1 cellular context compared by ENCODE assay signal in the genomic region with DNA sequence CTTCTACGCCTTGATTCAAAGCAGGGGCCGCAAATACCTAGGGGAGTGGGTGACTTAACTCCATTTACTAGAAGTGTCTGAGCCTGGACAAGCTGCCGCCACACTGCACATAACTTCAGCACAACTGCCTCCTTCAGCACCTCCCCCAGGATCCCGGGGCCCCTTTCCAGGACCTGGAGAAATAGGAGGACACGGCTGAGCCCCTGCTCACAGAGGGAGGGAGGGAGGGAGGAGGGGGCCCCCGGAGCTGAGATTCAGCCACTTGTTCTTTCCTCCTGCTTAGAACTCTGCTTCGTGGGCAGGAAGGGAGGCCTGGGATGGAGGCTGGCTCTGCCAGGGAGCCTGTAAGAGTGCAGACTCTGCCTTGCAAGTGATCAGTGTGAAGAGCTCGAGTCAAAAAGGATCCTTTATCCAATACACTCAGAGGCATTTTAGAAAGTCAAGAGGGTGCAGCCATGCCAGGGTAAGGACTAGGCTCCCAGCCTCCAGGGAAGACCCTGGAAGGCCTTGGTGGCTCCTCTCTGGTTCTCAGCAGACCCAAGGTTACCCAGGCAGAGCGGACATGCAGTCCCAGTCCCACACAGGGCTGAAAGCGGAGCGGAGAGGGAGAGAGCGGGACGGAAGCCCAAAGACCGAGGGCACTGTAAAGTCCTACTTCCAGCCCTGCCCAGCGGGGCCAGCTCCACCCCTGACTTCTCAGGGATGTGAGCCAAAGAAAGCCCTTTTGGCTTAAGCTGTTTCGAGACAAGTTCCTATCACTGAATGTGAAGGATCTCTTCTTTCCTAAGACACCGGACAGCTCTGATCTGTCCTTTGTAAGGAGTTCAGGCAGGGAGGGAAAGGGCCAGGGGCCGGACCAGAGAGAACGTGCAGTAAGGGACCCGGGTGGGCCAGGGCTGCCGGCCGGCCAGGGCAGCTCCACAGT.
TF ChIP-seq lines count a peak whose summit lies in the region.

No MANE protein-coding gene starts in this region.

TF ChIP-seq in HepG2, 621 proteins besides CTCF, POLR2A, EP300 and RAD21 (continued from another document):
- TF ChIP-seq, protein P1, sequence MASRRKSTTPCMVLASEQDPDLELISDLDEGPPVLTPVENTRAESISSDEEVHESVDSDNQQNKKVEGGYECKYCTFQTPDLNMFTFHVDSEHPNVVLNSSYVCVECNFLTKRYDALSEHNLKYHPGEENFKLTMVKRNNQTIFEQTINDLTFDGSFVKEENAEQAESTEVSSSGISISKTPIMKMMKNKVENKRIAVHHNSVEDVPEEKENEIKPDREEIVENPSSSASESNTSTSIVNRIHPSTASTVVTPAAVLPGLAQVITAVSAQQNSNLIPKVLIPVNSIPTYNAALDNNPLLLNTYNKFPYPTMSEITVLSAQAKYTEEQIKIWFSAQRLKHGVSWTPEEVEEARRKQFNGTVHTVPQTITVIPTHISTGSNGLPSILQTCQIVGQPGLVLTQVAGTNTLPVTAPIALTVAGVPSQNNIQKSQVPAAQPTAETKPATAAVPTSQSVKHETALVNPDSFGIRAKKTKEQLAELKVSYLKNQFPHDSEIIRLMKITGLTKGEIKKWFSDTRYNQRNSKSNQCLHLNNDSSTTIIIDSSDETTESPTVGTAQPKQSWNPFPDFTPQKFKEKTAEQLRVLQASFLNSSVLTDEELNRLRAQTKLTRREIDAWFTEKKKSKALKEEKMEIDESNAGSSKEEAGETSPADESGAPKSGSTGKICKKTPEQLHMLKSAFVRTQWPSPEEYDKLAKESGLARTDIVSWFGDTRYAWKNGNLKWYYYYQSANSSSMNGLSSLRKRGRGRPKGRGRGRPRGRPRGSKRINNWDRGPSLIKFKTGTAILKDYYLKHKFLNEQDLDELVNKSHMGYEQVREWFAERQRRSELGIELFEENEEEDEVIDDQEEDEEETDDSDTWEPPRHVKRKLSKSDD (CRISPR knock-in tag; IDR thresholded peaks at IDR 0.05; ENCODE audit: low read depth), result no peak
- TF ChIP-seq ZC3H4 (CRISPR knock-in tag; IDR thresholded peaks at IDR 0.05; ENCODE audit: borderline replicate concordance) (0 out of 2 replicates have a peak, but pooled peaks have one; percentile 18), ZNF121 (CRISPR knock-in tag; IDR thresholded peaks at IDR 0.05) (peak; percentile 19; the same call in 1 of the 2 replicates), TAF15 (IDR thresholded peaks at IDR 0.05; ENCODE audit: low read depth, low read length, poor library complexity, severe bottlenecking) (peak; percentile 9), HOXA7 (CRISPR knock-in tag; IDR thresholded peaks at IDR 0.05) (no peak), ZKSCAN8 (CRISPR knock-in tag; IDR thresholded peaks at IDR 0.05; ENCODE audit: borderline replicate concordance) (no peak), SMAD9 (CRISPR knock-in tag; IDR thresholded peaks at IDR 0.05) (0 out of 2 replicates have a peak, but pooled peaks have one; percentile 36), DPF2 (CRISPR knock-in tag; IDR thresholded peaks at IDR 0.05; ENCODE audit: borderline replicate concordance, low read depth) (no peak), ZNF317 (CRISPR knock-in tag; IDR thresholded peaks at IDR 0.05) (no peak), RXRB (CRISPR knock-in tag; IDR thresholded peaks at IDR 0.05; ENCODE audit: borderline replicate concordance) (no peak), NBN (conservative IDR thresholded peaks at IDR 0.05) (no peak), WIZ (CRISPR knock-in tag; IDR thresholded peaks at IDR 0.05) (no peak), ZNF598 (CRISPR knock-in tag; IDR thresholded peaks at IDR 0.05; ENCODE audit: borderline replicate concordance) (0 out of 2 replicates have a peak, but pooled peaks have one; percentile 79)
- TF ChIP-seq, protein P2, sequence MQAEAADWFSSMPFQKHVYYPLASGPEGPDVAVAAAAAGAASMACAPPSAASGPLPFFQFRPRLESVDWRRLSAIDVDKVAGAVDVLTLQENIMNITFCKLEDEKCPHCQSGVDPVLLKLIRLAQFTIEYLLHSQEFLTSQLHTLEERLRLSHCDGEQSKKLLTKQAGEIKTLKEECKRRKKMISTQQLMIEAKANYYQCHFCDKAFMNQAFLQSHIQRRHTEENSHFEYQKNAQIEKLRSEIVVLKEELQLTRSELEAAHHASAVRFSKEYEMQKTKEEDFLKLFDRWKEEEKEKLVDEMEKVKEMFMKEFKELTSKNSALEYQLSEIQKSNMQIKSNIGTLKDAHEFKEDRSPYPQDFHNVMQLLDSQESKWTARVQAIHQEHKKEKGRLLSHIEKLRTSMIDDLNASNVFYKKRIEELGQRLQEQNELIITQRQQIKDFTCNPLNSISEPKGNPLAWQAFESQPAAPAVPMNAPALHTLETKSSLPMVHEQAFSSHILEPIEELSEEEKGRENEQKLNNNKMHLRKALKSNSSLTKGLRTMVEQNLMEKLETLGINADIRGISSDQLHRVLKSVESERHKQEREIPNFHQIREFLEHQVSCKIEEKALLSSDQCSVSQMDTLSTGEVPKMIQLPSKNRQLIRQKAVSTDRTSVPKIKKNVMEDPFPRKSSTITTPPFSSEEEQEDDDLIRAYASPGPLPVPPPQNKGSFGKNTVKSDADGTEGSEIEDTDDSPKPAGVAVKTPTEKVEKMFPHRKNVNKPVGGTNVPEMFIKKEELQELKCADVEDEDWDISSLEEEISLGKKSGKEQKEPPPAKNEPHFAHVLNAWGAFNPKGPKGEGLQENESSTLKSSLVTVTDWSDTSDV (CRISPR knock-in tag; IDR thresholded peaks at IDR 0.05), result no peak
- TF ChIP-seq, protein P3, sequence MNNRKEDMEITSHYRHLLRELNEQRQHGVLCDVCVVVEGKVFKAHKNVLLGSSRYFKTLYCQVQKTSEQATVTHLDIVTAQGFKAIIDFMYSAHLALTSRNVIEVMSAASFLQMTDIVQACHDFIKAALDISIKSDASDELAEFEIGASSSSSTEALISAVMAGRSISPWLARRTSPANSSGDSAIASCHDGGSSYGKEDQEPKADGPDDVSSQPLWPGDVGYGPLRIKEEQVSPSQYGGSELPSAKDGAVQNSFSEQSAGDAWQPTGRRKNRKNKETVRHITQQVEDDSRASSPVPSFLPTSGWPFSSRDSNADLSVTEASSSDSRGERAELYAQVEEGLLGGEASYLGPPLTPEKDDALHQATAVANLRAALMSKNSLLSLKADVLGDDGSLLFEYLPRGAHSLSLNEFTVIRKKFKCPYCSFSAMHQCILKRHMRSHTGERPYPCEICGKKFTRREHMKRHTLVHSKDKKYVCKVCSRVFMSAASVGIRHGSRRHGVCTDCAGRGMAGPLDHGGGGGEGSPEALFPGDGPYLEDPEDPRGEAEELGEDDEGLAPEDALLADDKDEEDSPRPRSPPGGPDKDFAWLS (CRISPR knock-in tag; IDR thresholded peaks at IDR 0.05; ENCODE audit: borderline replicate concordance), result no peak
- TF ChIP-seq, protein P4, sequence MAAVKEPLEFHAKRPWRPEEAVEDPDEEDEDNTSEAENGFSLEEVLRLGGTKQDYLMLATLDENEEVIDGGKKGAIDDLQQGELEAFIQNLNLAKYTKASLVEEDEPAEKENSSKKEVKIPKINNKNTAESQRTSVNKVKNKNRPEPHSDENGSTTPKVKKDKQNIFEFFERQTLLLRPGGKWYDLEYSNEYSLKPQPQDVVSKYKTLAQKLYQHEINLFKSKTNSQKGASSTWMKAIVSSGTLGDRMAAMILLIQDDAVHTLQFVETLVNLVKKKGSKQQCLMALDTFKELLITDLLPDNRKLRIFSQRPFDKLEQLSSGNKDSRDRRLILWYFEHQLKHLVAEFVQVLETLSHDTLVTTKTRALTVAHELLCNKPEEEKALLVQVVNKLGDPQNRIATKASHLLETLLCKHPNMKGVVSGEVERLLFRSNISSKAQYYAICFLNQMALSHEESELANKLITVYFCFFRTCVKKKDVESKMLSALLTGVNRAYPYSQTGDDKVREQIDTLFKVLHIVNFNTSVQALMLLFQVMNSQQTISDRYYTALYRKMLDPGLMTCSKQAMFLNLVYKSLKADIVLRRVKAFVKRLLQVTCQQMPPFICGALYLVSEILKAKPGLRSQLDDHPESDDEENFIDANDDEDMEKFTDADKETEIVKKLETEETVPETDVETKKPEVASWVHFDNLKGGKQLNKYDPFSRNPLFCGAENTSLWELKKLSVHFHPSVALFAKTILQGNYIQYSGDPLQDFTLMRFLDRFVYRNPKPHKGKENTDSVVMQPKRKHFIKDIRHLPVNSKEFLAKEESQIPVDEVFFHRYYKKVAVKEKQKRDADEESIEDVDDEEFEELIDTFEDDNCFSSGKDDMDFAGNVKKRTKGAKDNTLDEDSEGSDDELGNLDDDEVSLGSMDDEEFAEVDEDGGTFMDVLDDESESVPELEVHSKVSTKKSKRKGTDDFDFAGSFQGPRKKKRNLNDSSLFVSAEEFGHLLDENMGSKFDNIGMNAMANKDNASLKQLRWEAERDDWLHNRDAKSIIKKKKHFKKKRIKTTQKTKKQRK (IDR thresholded peaks at IDR 0.05; ENCODE audit: low read length), result no peak
- TF ChIP-seq, protein P5, sequence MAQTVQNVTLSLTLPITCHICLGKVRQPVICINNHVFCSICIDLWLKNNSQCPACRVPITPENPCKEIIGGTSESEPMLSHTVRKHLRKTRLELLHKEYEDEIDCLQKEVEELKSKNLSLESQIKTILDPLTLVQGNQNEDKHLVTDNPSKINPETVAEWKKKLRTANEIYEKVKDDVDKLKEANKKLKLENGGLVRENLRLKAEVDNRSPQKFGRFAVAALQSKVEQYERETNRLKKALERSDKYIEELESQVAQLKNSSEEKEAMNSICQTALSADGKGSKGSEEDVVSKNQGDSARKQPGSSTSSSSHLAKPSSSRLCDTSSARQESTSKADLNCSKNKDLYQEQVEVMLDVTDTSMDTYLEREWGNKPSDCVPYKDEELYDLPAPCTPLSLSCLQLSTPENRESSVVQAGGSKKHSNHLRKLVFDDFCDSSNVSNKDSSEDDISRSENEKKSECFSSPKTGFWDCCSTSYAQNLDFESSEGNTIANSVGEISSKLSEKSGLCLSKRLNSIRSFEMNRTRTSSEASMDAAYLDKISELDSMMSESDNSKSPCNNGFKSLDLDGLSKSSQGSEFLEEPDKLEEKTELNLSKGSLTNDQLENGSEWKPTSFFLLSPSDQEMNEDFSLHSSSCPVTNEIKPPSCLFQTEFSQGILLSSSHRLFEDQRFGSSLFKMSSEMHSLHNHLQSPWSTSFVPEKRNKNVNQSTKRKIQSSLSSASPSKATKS (CRISPR knock-in tag; IDR thresholded peaks at IDR 0.05), result no peak
TF ChIP-seq in HepG2: peak in this region for 48.
